ENCODE assay signal across 13 cellular contexts in the genomic region with DNA sequence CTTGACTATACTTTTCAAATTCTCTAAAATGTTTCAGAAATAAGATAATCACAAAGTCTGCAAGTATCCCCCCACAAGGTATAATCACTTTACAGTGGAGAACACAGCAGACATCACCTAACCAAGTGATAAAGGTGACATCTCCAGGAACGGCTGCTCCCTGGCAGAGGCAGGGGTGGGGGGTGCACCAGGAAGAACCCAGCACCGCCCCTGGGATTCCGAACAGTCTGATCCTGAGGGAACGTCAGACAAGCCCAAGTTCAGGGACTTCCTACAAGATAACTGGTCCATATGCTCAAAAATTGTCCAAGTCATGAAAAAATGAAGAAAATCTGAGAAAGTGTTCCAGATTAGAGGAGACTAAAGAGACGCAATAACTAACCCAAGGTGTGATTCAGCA.
DNase-seq lines count a peak whose midpoint lies in the region; ATAC-seq and TF ChIP-seq lines count a peak whose summit lies in the region.
"Had no signal": no experiment of that assay in that cellular context is flagged by ENCODE, and none has a peak within 500 bp of the region (broad histone marks: within the 10 kb centered on the region; RNA-seq: fewer than 3 reads in every experiment).

No MANE protein-coding gene starts in this region.

- no peak overlapping the region for H3K9ac ChIP-seq in mesendoderm (ENCODE audit: low read length)
- H3K9ac ChIP-seq in neural progenitor cell: no peak overlapping the region

- no peak overlapping the region for H3K23ac ChIP-seq in mesendoderm (ENCODE audit: low read length)

- no CpG with 5 or more reads among the region's 5 CpGs for WGBS in mesendoderm (ENCODE audit: extremely low coverage, insufficient coverage, low lambda C conversion rate)

- H3K79me2 ChIP-seq in mesendoderm (ENCODE audit: control insufficient read depth, insufficient read depth, low read length): no peaks in the 10 kb centered on the region
- no peaks in the 10 kb centered on the region for H3K79me2 ChIP-seq in neural progenitor cell (ENCODE audit: low read depth)

- peaks cover 21% of the 10 kb centered on the region for H3K4me1 Mint-ChIP-seq in neural progenitor cell
- H3K4me1 Mint-ChIP-seq in stimulated activated naive CD8-positive, alpha-beta T cell treated with anti-CD3 and anti-CD28 coated beads, Interleukin-15, amount 100 ng/mL, for 72 hours: peaks cover 37% of the 10 kb centered on the region
- peaks cover 13% of the 10 kb centered on the region for H3K4me1 Mint-ChIP-seq in osteocyte (ENCODE audit: unreplicated experiment)

- DNase-seq in mesendoderm: no peak
- no peak for DNase-seq in neural progenitor cell (ENCODE audit: low spot score)
- no peak for DNase-seq in stimulated activated naive CD8-positive, alpha-beta T cell treated with anti-CD3 and anti-CD28 coated beads, Interleukin-15, amount 100 ng/mL, for 72 hours
- no peak for DNase-seq in osteocyte (ENCODE audit: extremely low spot score, unreplicated experiment)
- no peak for DNase-seq in NCI-H2171 treated with DMSO at 0.1 percent for 48 hours (lab: John Stamatoyannopoulos, UW)
- DNase-seq: ACHN, NCI-H1436, NCI-H1930, NCI-H748 treated with DMSO at 0.1 percent for 48 hours, SHP77 had no signal

- no peak overlapping the region for H2BK15ac ChIP-seq in mesendoderm (replicated peaks; ENCODE audit: low read depth)

- peak overlapping the region; percentile 83; the same call in 1 of the 2 replicates for H3K27ac ChIP-seq in HEK293 (ENCODE audit: extremely low read depth, low read depth, low read length)
- H3K27ac ChIP-seq in mesendoderm (ENCODE audit: low read depth, low read length): no peak overlapping the region
- no peak overlapping the region for H3K27ac ChIP-seq in neural progenitor cell

- CTCF ChIA-PET in HEK293 (lab: Yijun Ruan, JAX): interaction anchor here (0.6 to 1.2 kb wide), 5 partner anchors 10 to 949 kb away, joined by 3 to 4 read pairs (median 3); no protein-coding TSS in a partner anchor

- no peak for TF ChIP-seq CTCF in HEK293 (tag by site-specific recombination; IDR thresholded peaks at IDR 0.05)
- no peak for TF ChIP-seq CTCF in neural progenitor cell (IDR thresholded peaks at IDR 0.05)
- TF ChIP-seq CTCF in osteocyte (IDR thresholded peaks at IDR 0.05): no peak

- H3K4me1 ChIP-seq in HEK293 (ENCODE audit: control insufficient read depth, insufficient read depth, low read length) (peaks cover 5% of the 10 kb centered on the region; the same call in 1 of the 2 replicates), mesendoderm (ENCODE audit: control insufficient read depth, low read depth, low read length) (peaks cover 16% of the 10 kb centered on the region), neural progenitor cell (peaks cover 28% of the 10 kb centered on the region)

- H3K27me3 ChIP-seq in mesendoderm (ENCODE audit: insufficient read depth, low read length, poor library complexity) (no peaks in the 10 kb centered on the region), neural progenitor cell (peaks cover 17% of the 10 kb centered on the region)

- peak overlapping the region; percentile 1 for H3K56ac ChIP-seq in mesendoderm (ENCODE audit: low read length)

- H3K27me3 Mint-ChIP-seq in neural progenitor cell (ENCODE audit: insufficient read depth, low read depth) (peaks cover 12% of the 10 kb centered on the region), osteocyte (ENCODE audit: unreplicated experiment) (peaks cover 25% of the 10 kb centered on the region)
- H3K27me3 Mint-ChIP-seq in stimulated activated naive CD8-positive, alpha-beta T cell treated with anti-CD3 and anti-CD28 coated beads, Interleukin-15, amount 100 ng/mL, for 72 hours: peaks cover 79% of the 10 kb centered on the region

- H3K36me3 Mint-ChIP-seq in neural progenitor cell (peaks cover 2% of the 10 kb centered on the region), osteocyte (ENCODE audit: unreplicated experiment) (no peaks in the 10 kb centered on the region)
- H3K36me3 Mint-ChIP-seq: CD14-positive monocyte had no signal

- H3K4me3 ChIP-seq in HEK293 (ENCODE audit: low read depth, low read length) (no peak overlapping the region), mesendoderm (ENCODE audit: low read length) (no peak overlapping the region), neural progenitor cell (no peak overlapping the region)

- H3K27ac Mint-ChIP-seq in neural progenitor cell: no peak overlapping the region
- H3K27ac Mint-ChIP-seq in stimulated activated naive CD8-positive, alpha-beta T cell treated with anti-CD3 and anti-CD28 coated beads, Interleukin-15, amount 100 ng/mL, for 72 hours: no peak overlapping the region
- H3K27ac Mint-ChIP-seq in osteocyte (ENCODE audit: unreplicated experiment): no peak overlapping the region
- H3K27ac Mint-ChIP-seq: CD14-positive monocyte had no signal

- H2AFZ ChIP-seq in neural progenitor cell (replicated peaks): no peak overlapping the region

- H4K20me1 ChIP-seq in neural progenitor cell (ENCODE audit: low read depth): no peaks in the 10 kb centered on the region

- H2BK5ac ChIP-seq in mesendoderm (ENCODE audit: low read length): peak overlapping the region; percentile 0

- no peaks in the 10 kb centered on the region for H3K36me3 ChIP-seq in HEK293 (ENCODE audit: control insufficient read depth in 2 of 2, insufficient read depth in 1 of 2, low read length in 2 of 2)
- no peaks in the 10 kb centered on the region for H3K36me3 ChIP-seq in mesendoderm (ENCODE audit: control insufficient read depth, insufficient read depth, low read length)
- H3K36me3 ChIP-seq in neural progenitor cell: no peaks in the 10 kb centered on the region

- no peak for ATAC-seq in stimulated activated naive CD8-positive, alpha-beta T cell treated with anti-CD3 and anti-CD28 coated beads, Interleukin-15, amount 100 ng/mL, for 72 hours
- ATAC-seq in GM18909 (IDR thresholded peaks at IDR 0.05; ENCODE audit: poor library complexity, unreplicated experiment): no peak

- H4K5ac ChIP-seq in mesendoderm (ENCODE audit: low read length): peak overlapping the region; percentile 44

- no peak overlapping the region for H3K4ac ChIP-seq in mesendoderm (ENCODE audit: low read depth, low read length)

- no peak overlapping the region for H2BK120ac ChIP-seq in mesendoderm (ENCODE audit: low read depth, low read length)

- no peaks in the 10 kb centered on the region for H3K79me1 ChIP-seq in mesendoderm (ENCODE audit: low read length)

- H3K9me3 Mint-ChIP-seq in neural progenitor cell (peaks cover 16% of the 10 kb centered on the region), osteocyte (ENCODE audit: unreplicated experiment) (no peaks in the 10 kb centered on the region)
- H3K9me3 Mint-ChIP-seq in stimulated activated naive CD8-positive, alpha-beta T cell treated with anti-CD3 and anti-CD28 coated beads, Interleukin-15, amount 100 ng/mL, for 72 hours: no peaks in the 10 kb centered on the region

- POLR2A ChIA-PET in HEK293 (lab: Yijun Ruan, JAX): interaction anchor here (1.6 kb wide), 1 partner anchor 341 kb away, joined by 10 read pairs; the partner anchor contains the start of gene ERCC6L2

- H3K18ac ChIP-seq in mesendoderm (ENCODE audit: low read length): peak overlapping the region; percentile 21

- peak overlapping the region; percentile 22 for H2AK5ac ChIP-seq in mesendoderm (ENCODE audit: low read length)

- H3F3A ChIP-seq in neural progenitor cell (ENCODE audit: low read depth): peaks cover 24% of the 10 kb centered on the region

- H3K4me2 ChIP-seq in mesendoderm (ENCODE audit: low read length): no peak overlapping the region
- peak overlapping the region; percentile 69 for H3K4me2 ChIP-seq in neural progenitor cell

- no peaks in the 10 kb centered on the region for H3K9me3 ChIP-seq in HEK293 (ENCODE audit: control insufficient read depth, insufficient read depth, low read depth, low read length)
- H3K9me3 ChIP-seq in neural progenitor cell (ENCODE audit: low read depth): no peaks in the 10 kb centered on the region

- H3K4me3 Mint-ChIP-seq in neural progenitor cell (no peak overlapping the region), osteocyte (ENCODE audit: unreplicated experiment) (no peak overlapping the region)
- no peak overlapping the region for H3K4me3 Mint-ChIP-seq in stimulated activated naive CD8-positive, alpha-beta T cell treated with anti-CD3 and anti-CD28 coated beads, Interleukin-15, amount 100 ng/mL, for 72 hours
- H3K4me3 Mint-ChIP-seq: CD14-positive monocyte had no signal

- H4K8ac ChIP-seq in mesendoderm (ENCODE audit: low read depth, low read length): no peak overlapping the region

TF ChIP-seq in HEK293, 187 proteins besides CTCF, POLR2A, EP300 and RAD21 (continues in another document):
- no peak for TF ChIP-seq ZBTB7A (tag by site-specific recombination; IDR thresholded peaks at IDR 0.05; ENCODE audit: low read depth)
- no peak for TF ChIP-seq GFI1B (tag by site-specific recombination; IDR thresholded peaks at IDR 0.05)
- no peak for TF ChIP-seq SP7 (tag by site-specific recombination; IDR thresholded peaks at IDR 0.05)
- no peak for TF ChIP-seq ZNF596 (tag by site-specific recombination; IDR thresholded peaks at IDR 0.05)
- no peak for TF ChIP-seq REPIN1 (tag by site-specific recombination; IDR thresholded peaks at IDR 0.05; ENCODE audit: low read depth)
- TF ChIP-seq ZBTB1 (tag by site-specific recombination; IDR thresholded peaks at IDR 0.05): no peak
- no peak for TF ChIP-seq ZNF600 (tag by site-specific recombination; IDR thresholded peaks at IDR 0.05)
- TF ChIP-seq ZNF558 (tag by site-specific recombination; IDR thresholded peaks at IDR 0.05): no peak
- no peak for TF ChIP-seq ZBTB17 (tag by site-specific recombination; IDR thresholded peaks at IDR 0.05)
- TF ChIP-seq ZNF391 (tag by site-specific recombination; IDR thresholded peaks at IDR 0.05; ENCODE audit: borderline replicate concordance, low read depth): no peak
- TF ChIP-seq ZNF777 (tag by site-specific recombination; IDR thresholded peaks at IDR 0.05; ENCODE audit: borderline replicate concordance): no peak
- TF ChIP-seq ZBTB6 (tag by site-specific recombination; IDR thresholded peaks at IDR 0.05): no peak
- no peak for TF ChIP-seq ZFHX2 (tag by site-specific recombination; conservative IDR thresholded peaks at IDR 0.05)
- TF ChIP-seq ZNF510 (tag by site-specific recombination; IDR thresholded peaks at IDR 0.05; ENCODE audit: insufficient replicate concordance): no peak
- no peak for TF ChIP-seq GLIS2 (tag by site-specific recombination; IDR thresholded peaks at IDR 0.05)
- no peak for TF ChIP-seq YY1 (tag by site-specific recombination; IDR thresholded peaks at IDR 0.05)
- no peak for TF ChIP-seq ZNF350 (tag by site-specific recombination; IDR thresholded peaks at IDR 0.05)
